15 cellular contexts compared by ENCODE assay signal in the genomic region with DNA sequence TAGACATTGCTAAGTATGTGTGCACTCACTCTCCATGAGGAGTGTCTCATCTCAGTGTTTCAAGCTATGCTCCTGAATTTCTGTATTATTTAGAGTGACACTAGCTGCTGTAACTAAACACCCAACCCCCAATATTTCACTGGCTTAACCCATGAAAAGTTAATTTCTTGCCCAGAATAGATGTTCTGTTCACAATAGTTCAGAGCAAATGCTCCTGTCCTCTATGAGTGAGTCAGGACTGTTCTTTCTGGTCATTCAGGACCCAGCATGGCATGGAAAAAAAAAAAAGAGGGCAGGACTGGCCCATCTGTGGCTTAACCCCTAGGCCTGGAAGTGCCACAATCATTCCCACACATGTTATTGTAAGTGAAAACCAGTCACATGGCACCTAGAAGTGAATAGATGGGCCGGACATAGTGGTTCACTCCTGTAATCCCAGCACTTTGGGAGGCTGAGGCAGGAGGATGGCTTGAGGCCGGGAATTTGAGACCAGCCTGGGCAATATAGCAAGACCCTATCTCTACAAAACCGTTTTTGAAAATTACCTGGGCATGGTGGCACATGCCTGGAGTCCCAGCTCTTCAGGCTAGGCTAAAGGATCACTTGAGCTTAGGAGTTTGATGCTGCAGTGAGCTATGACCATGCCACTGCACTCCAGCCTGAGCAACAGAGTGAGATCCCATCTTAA.
A peak's percentile ranks its signal among the peaks of the same experiment; 100 is the strongest.
DNase-seq lines count a peak whose midpoint lies in the region; ATAC-seq, FAIRE-seq and TF ChIP-seq lines count a peak whose summit lies in the region.
"Had no signal": no experiment of that assay in that cellular context is flagged by ENCODE, and none has a peak within 500 bp of the region (broad histone marks: within the 10 kb centered on the region; RNA-seq: fewer than 3 reads in every experiment).

No MANE protein-coding gene starts in this region.

- TF ChIP-seq EP300 in HepG2 (IDR thresholded peaks at IDR 0.05; ENCODE audit: low read depth in 2 of 2, low read length in 2 of 2) (no peak), HepG2 (CRISPR knock-in tag; IDR thresholded peaks at IDR 0.05; ENCODE audit: borderline replicate concordance) (no peak)

- intact Hi-C loops in HepG2 (cut with micrococcal nuclease; ENCODE audit: unreplicated experiment) (no loop called here), right lobe of liver (cut with DNase I) (no loop called here)

- no peaks in the 10 kb centered on the region for H3K4me1 Mint-ChIP-seq in nephron progenitor cell

- H3K4me1 ChIP-seq in HepG2 (ENCODE audit: insufficient read depth, low read length): peaks cover 46% of the 10 kb centered on the region
- H3K4me1 ChIP-seq in right lobe of liver: peaks cover 0 to 4% (median 2%) of the 10 kb centered on the region in 4 donors
- H3K4me1 ChIP-seq in SJCRH30: peaks cover 16% of the 10 kb centered on the region

- no peak for TF ChIP-seq CTCF in HepG2 (CRISPR knock-in tag; IDR thresholded peaks at IDR 0.05)
- TF ChIP-seq CTCF in right lobe of liver (IDR thresholded peaks at IDR 0.05): no peak
- TF ChIP-seq CTCF in nephron progenitor cell (IDR thresholded peaks at IDR 0.05): no peak

- H3K9me3 ChIP-seq in HepG2 (ENCODE audit: low read length) (no peaks in the 10 kb centered on the region), right lobe of liver (no peaks in the 10 kb centered on the region), SJCRH30 (replicated peaks) (no peaks in the 10 kb centered on the region)

- no peak for FAIRE-seq in HepG2 (lab: Jason Lieb, UNC)

- H3K4me2 ChIP-seq in HepG2 (ENCODE audit: low read depth, low read length): no peak overlapping the region
- H3K4me2 ChIP-seq: GM23338 had no signal

- no peak overlapping the region for H3K4me3 ChIP-seq in HepG2 (replicated peaks in 1 of 3; ENCODE audit: insufficient read depth in 1 of 3, low read depth in 2 of 3, low read length in 3 of 3)
- no peak overlapping the region for H3K4me3 ChIP-seq in right lobe of liver
- H3K4me3 ChIP-seq in SJCRH30: no peak overlapping the region
- H3K4me3 ChIP-seq: GM23338 had no signal

- H3K4me3 Mint-ChIP-seq in nephron progenitor cell: no peak overlapping the region
- H3K4me3 Mint-ChIP-seq: CD8-positive, alpha-beta T cell; GM23338 had no signal

- H3K9ac ChIP-seq in HepG2 (ENCODE audit: insufficient read depth, low read depth, low read length): no peak overlapping the region

- no peaks in the 10 kb centered on the region for H3K79me2 ChIP-seq in HepG2 (ENCODE audit: insufficient read depth, low read length)

- H3K27ac Mint-ChIP-seq in nephron progenitor cell: peak overlapping the region; percentile 39
- H3K27ac Mint-ChIP-seq: CD8-positive, alpha-beta T cell; GM23338 had no signal

- TF ChIP-seq POLR2A in HepG2 (IDR thresholded peaks at IDR 0.05; ENCODE audit: insufficient read depth in 1 of 2, low read depth in 2 of 2, low read length in 2 of 2) (no peak), right lobe of liver (IDR thresholded peaks at IDR 0.05) (no peak)

- H4K20me1 ChIP-seq in HepG2 (ENCODE audit: insufficient read depth, low read length): no peaks in the 10 kb centered on the region

- TF ChIP-seq RAD21 in HepG2 (CRISPR knock-in tag; IDR thresholded peaks at IDR 0.05): no peak

- no peaks in the 10 kb centered on the region for H3K27me3 Mint-ChIP-seq in nephron progenitor cell (ENCODE audit: low read depth, poor library complexity)

- no TSS peak for BruUV-seq in HepG2 (replicated peaks; lab: Mats Ljungman, UMichigan)

- WGBS in HepG2 (ENCODE audit: low lambda C conversion rate): 81% methylated on average over 3 of the region's 3 CpGs
- 63% methylated on average over 2 of the region's 3 CpGs for WGBS in right lobe of liver (ENCODE audit: insufficient coverage, low coverage, low lambda C conversion rate, missing lambda C conversion rate)

- CTCF ChIA-PET in HepG2 (lab: Yijun Ruan, JAX; ENCODE audit: low intra/inter-chr PET ratio, low total read pairs): no interaction called here

- H3K9me3 Mint-ChIP-seq in nephron progenitor cell: no peaks in the 10 kb centered on the region
- H3K9me3 Mint-ChIP-seq: CD8-positive, alpha-beta T cell; GM23338 had no signal

- ATAC-seq in HepG2: no peak
- no peak for ATAC-seq in right lobe of liver
- ATAC-seq in HG02870 (IDR thresholded peaks at IDR 0.05; ENCODE audit: unreplicated experiment): no peak
- ATAC-seq: CD8-positive, alpha-beta T cell; GM23338 had no signal

- POLR2A ChIA-PET in HepG2 (lab: Yijun Ruan, JAX): interaction anchor here (1.6 kb wide), 1 partner anchor 17 kb away, joined by 4 read pairs; no protein-coding TSS in a partner anchor

- H3K36me3 ChIP-seq in HepG2 (replicated peaks in 1 of 2; ENCODE audit: control insufficient read depth in 1 of 2, insufficient read depth in 2 of 2, low read length in 2 of 2) (no peaks in the 10 kb centered on the region), right lobe of liver (no peaks in the 10 kb centered on the region), SJCRH30 (no peaks in the 10 kb centered on the region)

- in situ Hi-C loops in HepG2 (cut with HindIII; ENCODE audit: extremely low pct_ligation_motif_present, low pct_unique_long_range_greater_than_20kb) (no loop called here), KBM-7 (cut with MboI; ENCODE audit: low pct_unique_long_range_greater_than_20kb, low sequenced_read_pairs) (no loop called here)

- H3K27me3 ChIP-seq in HepG2 (ENCODE audit: control insufficient read depth in 1 of 2, insufficient read depth in 2 of 2, low read length in 2 of 2) (no peaks in the 10 kb centered on the region), right lobe of liver (no peaks in the 10 kb centered on the region), SJCRH30 (no peaks in the 10 kb centered on the region)

- no peaks in the 10 kb centered on the region for H3K36me3 Mint-ChIP-seq in nephron progenitor cell (ENCODE audit: low read depth)
- H3K36me3 Mint-ChIP-seq: CD8-positive, alpha-beta T cell had no signal

- H3K27ac ChIP-seq in HepG2 (ENCODE audit: extremely low read length, insufficient read depth, low read length) (no peak overlapping the region), right lobe of liver (no peak overlapping the region), SJCRH30 (peak overlapping the region; percentile 55)

- H2AFZ ChIP-seq in HepG2 (ENCODE audit: low read length): peak overlapping the region; percentile 16
- H2AFZ ChIP-seq: GM23338 had no signal

- DNase-seq in HepG2 (ENCODE audit: low spot score): no peak
- no peak for DNase-seq in right lobe of liver
- DNase-seq in SJCRH30: peak; percentile 13 to 73
- no peak for DNase-seq in nephron progenitor cell
- no peak for DNase-seq in activated CD4-positive, CD25-positive, alpha-beta regulatory T cell treated with anti-CD3 and anti-CD28 coated beads, Interleukin-2, amount 50 U/mL, for 72 hours
- no peak for DNase-seq in NCI-H2196 treated with DMSO at 0.1 percent for 48 hours (lab: John Stamatoyannopoulos, UW; ENCODE audit: unreplicated experiment)
- DNase-seq in KBM-7: no peak
- DNase-seq: CD8-positive, alpha-beta T cell; NCI-H2107; NCI-H345; NCI-H526 treated with DMSO at 0.1 percent for 48 hours; NK-92 treated with Interleukin-12 subunit alpha and Interleukin-12 subunit beta, amount 100 ng/mL, for 24 hours; RPMI8226 had no signal

TF ChIP-seq in HepG2, 621 proteins besides CTCF, POLR2A, EP300 and RAD21:
- TF ChIP-seq, protein P1, sequence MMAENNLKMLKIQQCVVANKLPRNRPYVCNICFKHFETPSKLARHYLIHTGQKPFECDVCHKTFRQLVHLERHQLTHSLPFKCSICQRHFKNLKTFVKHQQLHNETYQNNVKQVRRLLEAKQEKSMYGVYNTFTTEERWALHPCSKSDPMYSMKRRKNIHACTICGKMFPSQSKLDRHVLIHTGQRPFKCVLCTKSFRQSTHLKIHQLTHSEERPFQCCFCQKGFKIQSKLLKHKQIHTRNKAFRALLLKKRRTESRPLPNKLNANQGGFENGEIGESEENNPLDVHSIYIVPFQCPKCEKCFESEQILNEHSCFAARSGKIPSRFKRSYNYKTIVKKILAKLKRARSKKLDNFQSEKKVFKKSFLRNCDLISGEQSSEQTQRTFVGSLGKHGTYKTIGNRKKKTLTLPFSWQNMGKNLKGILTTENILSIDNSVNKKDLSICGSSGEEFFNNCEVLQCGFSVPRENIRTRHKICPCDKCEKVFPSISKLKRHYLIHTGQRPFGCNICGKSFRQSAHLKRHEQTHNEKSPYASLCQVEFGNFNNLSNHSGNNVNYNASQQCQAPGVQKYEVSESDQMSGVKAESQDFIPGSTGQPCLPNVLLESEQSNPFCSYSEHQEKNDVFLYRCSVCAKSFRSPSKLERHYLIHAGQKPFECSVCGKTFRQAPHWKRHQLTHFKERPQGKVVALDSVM (CRISPR knock-in tag; IDR thresholded peaks at IDR 0.05): peak; percentile 58; the same call in 1 of the 2 replicates
- peak; percentile 76 for TF ChIP-seq ZNF121 (CRISPR knock-in tag; IDR thresholded peaks at IDR 0.05)
- no peak for TF ChIP-seq ZNF839 (CRISPR knock-in tag; IDR thresholded peaks at IDR 0.05; ENCODE audit: borderline replicate concordance)

Comparison
In these comparisons a context has a peak if more than half of its experiments do, and no peak if none do; other contexts are left out.
1. DNase-seq: peak in SJCRH30 (2 of 2); none in HepG2 (single experiment), right lobe of liver (0 of 3), nephron progenitor cell (single experiment), activated CD4-positive, CD25-positive, alpha-beta regulatory T cell treated with anti-CD3 and anti-CD28 coated beads, Interleukin-2, amount 50 U/mL, for 72 hours (single experiment), NCI-H2196 treated with DMSO at 0.1 percent for 48 hours (single experiment) and KBM-7 (single experiment).